In the genomic region with DNA sequence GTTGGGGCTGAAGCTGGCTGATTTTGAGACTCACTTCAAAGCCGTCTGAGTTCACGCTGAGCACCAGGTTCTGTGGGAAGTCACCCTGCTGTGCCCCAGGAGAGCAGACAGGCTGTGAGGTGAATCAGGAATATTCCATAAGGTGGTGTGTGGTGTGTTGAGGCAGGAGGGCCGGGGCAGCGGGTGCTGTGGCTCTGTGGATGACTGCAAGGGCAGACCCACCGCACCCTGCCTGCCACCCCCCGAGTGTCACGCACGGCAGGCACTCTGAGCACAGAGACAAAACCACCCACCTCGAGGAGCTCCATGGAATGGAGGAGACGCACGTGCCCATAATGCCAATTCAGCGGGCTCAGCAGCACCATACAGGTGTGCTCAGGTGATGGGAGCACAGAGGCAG, we compare ENCODE assay signal across 18 cellular contexts.
A peak's percentile ranks its signal among the peaks of the same experiment; 100 is the strongest.
DNase-seq lines count a peak whose midpoint lies in the region; ATAC-seq and TF ChIP-seq lines count a peak whose summit lies in the region.
"Had no signal": no experiment of that assay in that cellular context is flagged by ENCODE, and none has a peak within 500 bp of the region (broad histone marks: within the 10 kb centered on the region; RNA-seq: fewer than 3 reads in every experiment).

No MANE protein-coding gene starts in this region.

- H3F3A ChIP-seq in neural progenitor cell (ENCODE audit: low read depth) = no peaks in the 10 kb centered on the region

- peak overlapping the region; percentile 38 for H3K27ac Mint-ChIP-seq in neural progenitor cell
- H3K27ac Mint-ChIP-seq: CD8-positive, alpha-beta T cell; HFFc6 had no signal

- H3K27me3 Mint-ChIP-seq in neural progenitor cell (ENCODE audit: insufficient read depth, low read depth) = peaks cover 11% of the 10 kb centered on the region

- ATAC-seq in HG03457 (IDR thresholded peaks at IDR 0.05; ENCODE audit: unreplicated experiment) = no peak
- no peak for ATAC-seq in HG03108 (IDR thresholded peaks at IDR 0.05; ENCODE audit: unreplicated experiment)
- ATAC-seq: CD8-positive, alpha-beta T cell had no signal

- H3K9me3 Mint-ChIP-seq in neural progenitor cell = peaks cover 9% of the 10 kb centered on the region
- H3K9me3 Mint-ChIP-seq: CD8-positive, alpha-beta T cell; HFFc6 had no signal

- no peak overlapping the region for H3K4me3 ChIP-seq in neural progenitor cell
- H3K4me3 ChIP-seq: HAP-1 had no signal

- H3K4me1 ChIP-seq in neural progenitor cell = peaks cover 16% of the 10 kb centered on the region
- H3K4me1 ChIP-seq: HAP-1 had no signal

- no peaks in the 10 kb centered on the region for H3K36me3 ChIP-seq in neural progenitor cell
- H3K36me3 ChIP-seq: HAP-1 had no signal

- H3K4me2 ChIP-seq in neural progenitor cell = no peak overlapping the region

- no peak overlapping the region for H3K9ac ChIP-seq in neural progenitor cell

- no peaks in the 10 kb centered on the region for H3K79me2 ChIP-seq in neural progenitor cell (ENCODE audit: low read depth)

- H3K9me3 ChIP-seq in neural progenitor cell (ENCODE audit: low read depth) = no peaks in the 10 kb centered on the region
- H3K9me3 ChIP-seq: HAP-1 had no signal

- H3K27ac ChIP-seq in neural progenitor cell = no peak overlapping the region
- H3K27ac ChIP-seq: 22Rv1 had no signal

- no peak overlapping the region for H2AFZ ChIP-seq in neural progenitor cell (replicated peaks)

- peaks cover 32% of the 10 kb centered on the region for H3K36me3 Mint-ChIP-seq in neural progenitor cell
- H3K36me3 Mint-ChIP-seq: CD14-positive monocyte; CD8-positive, alpha-beta T cell had no signal

- H3K27me3 ChIP-seq in neural progenitor cell = no peaks in the 10 kb centered on the region

- DNase-seq in NCI-H2107 treated with DMSO at 0.1 percent for 48 hours (lab: John Stamatoyannopoulos, UW; ENCODE audit: unreplicated experiment) = peak; percentile 8
- no peak for DNase-seq in NCI-H2107 (lab: John Stamatoyannopoulos, UW)
- peak; percentile 27 for DNase-seq in islet precursor cell
- DNase-seq in neural progenitor cell (ENCODE audit: low spot score) = no peak
- DNase-seq in iPS-NIHi7 (ENCODE audit: extremely low spot score) = no peak
- DNase-seq: CD8-positive, alpha-beta T cell; COR-L47; DMS153; DND-41; GDM1; GOT3; HFFc6; IMR-90 had no signal

- no peak for TF ChIP-seq CTCF in neural progenitor cell (IDR thresholded peaks at IDR 0.05)

- H3K4me1 Mint-ChIP-seq in neural progenitor cell = peaks cover 16% of the 10 kb centered on the region
- H3K4me1 Mint-ChIP-seq: CD14-positive monocyte had no signal

- H3K4me3 Mint-ChIP-seq in neural progenitor cell = no peak overlapping the region
- H3K4me3 Mint-ChIP-seq: CD14-positive monocyte; CD8-positive, alpha-beta T cell; HFFc6 had no signal

- H4K20me1 ChIP-seq in neural progenitor cell (ENCODE audit: low read depth) = no peaks in the 10 kb centered on the region

Comparison
In these comparisons a context has a peak if more than half of its experiments do, and no peak if none do; other contexts are left out.
1. DNase-seq: peak in NCI-H2107 treated with DMSO at 0.1 percent for 48 hours (single experiment) and islet precursor cell (single experiment); none in NCI-H2107 (single experiment), neural progenitor cell (single experiment) and iPS-NIHi7 (single experiment).